17 cellular contexts compared by ENCODE assay signal in genomic region chr6:166599158-166599557, GRCh38. TPM values are rescaled to one million over a fixed set of nuclear protein-coding genes. Genes with fewer than 3 reads are reported as not detected.
A peak's percentile ranks its signal among the peaks of the same experiment; 100 is the strongest.
DNase-seq lines count a peak whose midpoint lies in the region; ATAC-seq and TF ChIP-seq lines count a peak whose summit lies in the region.
"Had no signal": no experiment of that assay in that cellular context is flagged by ENCODE, and none has a peak within 500 bp of the region (broad histone marks: within the 10 kb centered on the region; RNA-seq: fewer than 3 reads in every experiment).

No MANE protein-coding gene starts in this region.

- H2AFZ ChIP-seq in SK-N-SH (ENCODE audit: low read depth) (no peak overlapping the region), osteoblast (ENCODE audit: low read length) (no peak overlapping the region)

- peak overlapping the region; percentile 68 to 100; a peak in 3 of 4 replicates for H3K27ac ChIP-seq in SK-N-SH (ENCODE audit: low read depth in 2 of 2, low read length in 1 of 2)
- peak overlapping the region in 53 of 59 donors; percentile 26 to 91 (median 82) for H3K27ac ChIP-seq in dorsolateral prefrontal cortex
- H3K27ac ChIP-seq in osteoblast (ENCODE audit: low read depth, low read length): peak overlapping the region; percentile 100
- peak overlapping the region; percentile 80 for H3K27ac ChIP-seq in upper lobe of right lung

- H3K4me2 ChIP-seq in SK-N-SH (peak overlapping the region; percentile 62), osteoblast (ENCODE audit: insufficient read depth, low read length) (peak overlapping the region; percentile 63)

- 86% methylated on average over 3 of the region's 3 CpGs for WGBS in SK-N-SH (ENCODE audit: low lambda C conversion rate)

- POLR2A ChIA-PET in SK-N-SH (lab: Yijun Ruan, JAX): no interaction called here

- H4K20me1 ChIP-seq in SK-N-SH (ENCODE audit: insufficient read depth): no peaks in the 10 kb centered on the region
- H4K20me1 ChIP-seq in osteoblast (ENCODE audit: insufficient read depth, low read length): no peaks in the 10 kb centered on the region

- TF ChIP-seq CTCF in SK-N-SH (IDR thresholded peaks at IDR 0.05): no peak
- no peak for TF ChIP-seq CTCF in dorsolateral prefrontal cortex (IDR thresholded peaks at IDR 0.05 in 54 of 56, conservative IDR thresholded peaks at IDR 0.05 in 2 of 56; ENCODE audit: low read depth in 1 of 56, partially characterized antibody in 56 of 56)
- TF ChIP-seq CTCF in osteoblast (IDR thresholded peaks at IDR 0.05; ENCODE audit: extremely low read depth, low read depth, low read length): no peak
- no peak for TF ChIP-seq CTCF in upper lobe of right lung (IDR thresholded peaks at IDR 0.05)

- no peak overlapping the region for H3K4me3 ChIP-seq in SK-N-SH (ENCODE audit: low read depth in 2 of 2, low read length in 1 of 2)
- H3K4me3 ChIP-seq in dorsolateral prefrontal cortex: no peak overlapping the region
- no peak overlapping the region for H3K4me3 ChIP-seq in osteoblast (ENCODE audit: insufficient read depth, low read length)
- peak overlapping the region; percentile 9 for H3K4me3 ChIP-seq in upper lobe of right lung
- H3K4me3 ChIP-seq: pancreas had no signal

- CTCF ChIA-PET in SK-N-SH (lab: Yijun Ruan, JAX): interaction anchor here (0.9 to 1.5 kb wide), 4 partner anchors 10 to 55 kb away, joined by 3 to 4 read pairs (median 4); no protein-coding TSS in a partner anchor

- ATAC-seq in SK-N-SH treated with all-trans-retinoic acid at 6 μM for 48 hours (no peak), upper lobe of right lung (peak; percentile 38)
- ATAC-seq: activated T-cell treated with anti-CD3 and anti-CD28 coated beads, Interleukin-2, amount 50 U/mL, for 4 hours; stimulated activated naive CD8-positive, alpha-beta T cell treated with anti-CD3 and anti-CD28 coated beads, Interleukin-15, Interleukin-2, amounts not matched to agents 100 U/mL and 50 U/mL, for 24 hours; T-cell had no signal

- no peaks in the 10 kb centered on the region for H3K9me2 ChIP-seq in SK-N-SH

- H3K36me3 Mint-ChIP-seq in T-helper 2 cell treated with Interferon-gamma antibody and Interleukin-4, amounts not matched to agents 5 μg/mL and 100 μg/mL, for 36 hours (ENCODE audit: low read depth): no peaks in the 10 kb centered on the region

- H3K79me2 ChIP-seq in SK-N-SH (ENCODE audit: insufficient read depth) (peaks cover 78% of the 10 kb centered on the region), osteoblast (ENCODE audit: insufficient read depth, low read length) (peaks cover 64% of the 10 kb centered on the region)

- peaks cover 44% of the 10 kb centered on the region for H3F3A ChIP-seq in SK-N-SH (replicated peaks; ENCODE audit: insufficient read depth)

- peak overlapping the region; percentile 78 for H3K9ac ChIP-seq in SK-N-SH

- no peaks in the 10 kb centered on the region for H3K9me3 ChIP-seq in SK-N-SH
- H3K9me3 ChIP-seq in osteoblast (ENCODE audit: low read depth, low read length): no peaks in the 10 kb centered on the region
- H3K9me3 ChIP-seq in upper lobe of right lung: no peaks in the 10 kb centered on the region
- H3K9me3 ChIP-seq: pancreas had no signal

- no peak overlapping the region for H3K4me3 Mint-ChIP-seq in T-helper 2 cell treated with Interferon-gamma antibody and Interleukin-4, amounts not matched to agents 5 μg/mL and 100 μg/mL, for 36 hours
- H3K4me3 Mint-ChIP-seq: activated T-cell treated with anti-CD3 and anti-CD28 coated beads, Interleukin-2, amount 50 U/mL, for 4 hours; T-cell had no signal

- H3K27me3 ChIP-seq in SK-N-SH (ENCODE audit: insufficient read depth) (no peaks in the 10 kb centered on the region), dorsolateral prefrontal cortex (no peaks in the 10 kb centered on the region), osteoblast (ENCODE audit: insufficient read depth, low read length) (no peaks in the 10 kb centered on the region), upper lobe of right lung (no peaks in the 10 kb centered on the region)
- H3K27me3 ChIP-seq: pancreas had no signal

- H3K4me1 Mint-ChIP-seq in T-helper 2 cell treated with Interferon-gamma antibody and Interleukin-4, amounts not matched to agents 5 μg/mL and 100 μg/mL, for 36 hours (ENCODE audit: low read depth): peaks cover 1% of the 10 kb centered on the region

- H3K27me3 Mint-ChIP-seq in T-helper 2 cell treated with Interferon-gamma antibody and Interleukin-4, amounts not matched to agents 5 μg/mL and 100 μg/mL, for 36 hours (ENCODE audit: low read depth): no peaks in the 10 kb centered on the region

- H3K27ac Mint-ChIP-seq in T-helper 2 cell treated with Interferon-gamma antibody and Interleukin-4, amounts not matched to agents 5 μg/mL and 100 μg/mL, for 36 hours: no peak overlapping the region
- H3K27ac Mint-ChIP-seq: T-cell had no signal

- H3K36me3 ChIP-seq in SK-N-SH (replicated peaks in 1 of 2; ENCODE audit: control insufficient read depth in 1 of 2, insufficient read depth in 2 of 2, low read length in 1 of 2) (peaks cover 0 to 13% of the 10 kb centered on the region in 2 experiments), osteoblast (ENCODE audit: insufficient read depth, low read length) (no peaks in the 10 kb centered on the region), upper lobe of right lung (no peaks in the 10 kb centered on the region)
- H3K36me3 ChIP-seq: pancreas had no signal

- intact Hi-C loops in dorsolateral prefrontal cortex (cut with DNase I) (loop anchor here in 1 of 2 donors (5.0 kb wide), 1 partner anchor 37 kb away; no protein-coding TSS in a partner anchor), upper lobe of right lung (cut with DNase I) (no loop called here)

- no peaks in the 10 kb centered on the region for H3K9me3 Mint-ChIP-seq in T-helper 2 cell treated with Interferon-gamma antibody and Interleukin-4, amounts not matched to agents 5 μg/mL and 100 μg/mL, for 36 hours
- H3K9me3 Mint-ChIP-seq: activated T-cell treated with anti-CD3 and anti-CD28 coated beads, Interleukin-2, amount 50 U/mL, for 4 hours; T-cell had no signal

- H3K4me1 ChIP-seq in SK-N-SH (ENCODE audit: control insufficient read depth in 1 of 2, insufficient read depth in 2 of 2, low read depth in 1 of 2, low read length in 1 of 2) (peaks cover 36 to 47% of the 10 kb centered on the region in 2 experiments), osteoblast (ENCODE audit: insufficient read depth, low read length) (peaks cover 65% of the 10 kb centered on the region), upper lobe of right lung (peaks cover 35% of the 10 kb centered on the region)

- DNase-seq in SK-N-SH (no peak), dorsolateral prefrontal cortex (no peak), osteoblast (ENCODE audit: insufficient read length, low spot score, missing footprints) (no peak), upper lobe of right lung (no peak), NCI-H146 (lab: John Stamatoyannopoulos, UW) (no peak), cerebellar nuclear complex (lab: John Stamatoyannopoulos, UW) (no peak)
- no peak for DNase-seq in T-helper 2 cell treated with Interferon-gamma antibody and Interleukin-4, amounts not matched to agents 5 μg/mL and 100 μg/mL, for 36 hours (ENCODE audit: low spot score)
- DNase-seq: 8988T; activated T-cell treated with anti-CD3 and anti-CD28 coated beads, Interleukin-2, amount 50 U/mL, for 4 hours; COR-L47; KBM-7; NCI-H2081; pancreas; stimulated activated CD4-positive, alpha-beta T cell treated with anti-CD3 and anti-CD28 coated beads, Interleukin-4, amount 100 ng/mL, for 4 hours; stimulated activated naive CD8-positive, alpha-beta T cell treated with anti-CD3 and anti-CD28 coated beads, Interleukin-15, Interleukin-2, amounts not matched to agents 100 U/mL and 50 U/mL, for 24 hours; T-cell had no signal

- TF ChIP-seq EP300 in SK-N-SH (IDR thresholded peaks at IDR 0.05; ENCODE audit: borderline replicate concordance in 1 of 2, low read depth in 1 of 2, low read length in 1 of 2): no peak

- TF ChIP-seq RAD21 in SK-N-SH (IDR thresholded peaks at IDR 0.05; ENCODE audit: low read length): no peak

TF ChIP-seq in SK-N-SH, 30 proteins besides CTCF, POLR2A, EP300 and RAD21 (continues in another document):
- no peak for TF ChIP-seq TAF1 (IDR thresholded peaks at IDR 0.05; ENCODE audit: borderline replicate concordance, low read depth, low read length)
- no peak for TF ChIP-seq EZH2phosphoT487 (IDR thresholded peaks at IDR 0.05; ENCODE audit: borderline replicate concordance, low read depth)
- TF ChIP-seq PBX3 (IDR thresholded peaks at IDR 0.05): no peak

TF ChIP-seq in SK-N-SH treated with all-trans-retinoic acid at 6 μM for 48 hours, 23 proteins besides CTCF, POLR2A, EP300 and RAD21 (continues in another document):
- TF ChIP-seq TOX (CRISPR knock-in tag; IDR thresholded peaks at IDR 0.05; ENCODE audit: borderline replicate concordance) (no peak), ISL1 (CRISPR knock-in tag; IDR thresholded peaks at IDR 0.05) (no peak), ZFP3 (CRISPR knock-in tag; IDR thresholded peaks at IDR 0.05) (no peak), ZNF8 (CRISPR knock-in tag; IDR thresholded peaks at IDR 0.05) (no peak), OSR1 (CRISPR knock-in tag; IDR thresholded peaks at IDR 0.05) (no peak), ZNF565 (CRISPR knock-in tag; conservative IDR thresholded peaks at IDR 0.05; ENCODE audit: low read depth) (no peak), ZFP30 (CRISPR knock-in tag; IDR thresholded peaks at IDR 0.05) (no peak), TCF4 (CRISPR knock-in tag; IDR thresholded peaks at IDR 0.05; ENCODE audit: borderline replicate concordance) (no peak), CSDC2 (CRISPR knock-in tag; IDR thresholded peaks at IDR 0.05) (no peak), SNAI2 (CRISPR knock-in tag; IDR thresholded peaks at IDR 0.05) (no peak), GLIS3 (CRISPR knock-in tag; IDR thresholded peaks at IDR 0.05) (no peak)

RNA-seq across cellular contexts. Expression of gene RAMACL, which starts 12.7 kb away (rescaled TPM):
- 0.10 and 0.39 TPM in 2 replicates for polyA plus RNA-seq in SK-N-SH (2012; rRNA removed)
- polyA plus RNA-seq in SK-N-SH (2012; cell fraction: cytosol; rRNA removed): 0.46 and 0.81 TPM in 2 replicates
- 0.95 and 1.4 TPM in 2 replicates for polyA plus RNA-seq in SK-N-SH (2012; cell fraction: nucleus; rRNA removed)
- total RNA-seq in dorsolateral prefrontal cortex (10 to 100 TPM in 10 of 120 experiments, 1 to 10 TPM in 110; 1.7 to 13.4 (median 7.1) TPM), osteoblast (3.3 and 4.1 TPM in 2 replicates), upper lobe of right lung (8.0 TPM)

RNA-seq across cellular contexts. Expression of gene RPS6KA2, which starts 27.9 kb away (rescaled TPM):
- 59.5 and 60.3 TPM in 2 replicates for polyA plus RNA-seq in SK-N-SH (2012; rRNA removed)
- 51.5 and 62.1 TPM in 2 replicates for polyA plus RNA-seq in SK-N-SH (2012; cell fraction: cytosol; rRNA removed)
- polyA plus RNA-seq in SK-N-SH (2012; cell fraction: nucleus; rRNA removed): 47.9 and 50.9 TPM in 2 replicates
- 100 to 1,000 TPM in 27 of 120 experiments, 10 to 100 TPM in 93; 66.5 to 123 (median 91.5) TPM for total RNA-seq in dorsolateral prefrontal cortex
- total RNA-seq in osteoblast: 112 and 113 TPM in 2 replicates
- total RNA-seq in upper lobe of right lung: 136 TPM
